In the genomic region with DNA sequence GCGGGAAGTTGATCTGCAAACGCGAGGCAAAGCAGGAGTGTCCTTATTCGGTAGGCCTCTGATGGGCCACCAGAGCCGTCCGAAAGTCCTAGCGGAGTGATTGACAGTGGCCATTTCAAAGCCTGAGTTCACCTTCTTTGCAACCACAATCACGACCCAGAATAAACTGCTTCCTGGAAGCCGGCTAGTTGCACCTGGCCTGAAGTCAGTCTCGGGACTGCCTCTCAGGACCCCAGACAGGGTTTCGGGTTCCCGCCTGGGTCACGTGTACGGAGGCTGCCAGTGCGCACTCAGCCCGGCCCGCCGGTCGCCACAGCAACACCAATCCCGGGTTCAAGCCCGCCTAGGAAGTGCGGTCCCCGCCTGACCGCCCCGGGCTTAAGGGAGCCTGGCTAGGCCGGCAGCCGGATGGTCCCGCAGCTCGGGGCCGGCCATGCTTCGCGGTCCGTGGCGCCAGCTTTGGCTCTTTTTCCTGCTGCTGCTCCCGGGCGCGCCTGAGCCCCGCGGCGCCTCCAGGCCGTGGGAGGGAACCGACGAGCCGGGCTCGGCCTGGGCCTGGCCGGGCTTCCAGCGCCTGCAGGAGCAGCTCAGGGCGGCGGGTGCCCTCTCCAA, we compare ENCODE assay signal across 1 cellular context.
TF ChIP-seq lines count a peak whose summit lies in the region.

A gene with protein sequence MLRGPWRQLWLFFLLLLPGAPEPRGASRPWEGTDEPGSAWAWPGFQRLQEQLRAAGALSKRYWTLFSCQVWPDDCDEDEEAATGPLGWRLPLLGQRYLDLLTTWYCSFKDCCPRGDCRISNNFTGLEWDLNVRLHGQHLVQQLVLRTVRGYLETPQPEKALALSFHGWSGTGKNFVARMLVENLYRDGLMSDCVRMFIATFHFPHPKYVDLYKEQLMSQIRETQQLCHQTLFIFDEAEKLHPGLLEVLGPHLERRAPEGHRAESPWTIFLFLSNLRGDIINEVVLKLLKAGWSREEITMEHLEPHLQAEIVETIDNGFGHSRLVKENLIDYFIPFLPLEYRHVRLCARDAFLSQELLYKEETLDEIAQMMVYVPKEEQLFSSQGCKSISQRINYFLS (plus strand): TSS at position 375 of the 612 bp plus-strand sequence. CDS start 59 bp downstream, at position 434.

TF ChIP-seq in K562, 482 proteins besides CTCF, POLR2A, EP300 and RAD21 (continued from another document and continues in another):
- TF ChIP-seq, protein P1, sequence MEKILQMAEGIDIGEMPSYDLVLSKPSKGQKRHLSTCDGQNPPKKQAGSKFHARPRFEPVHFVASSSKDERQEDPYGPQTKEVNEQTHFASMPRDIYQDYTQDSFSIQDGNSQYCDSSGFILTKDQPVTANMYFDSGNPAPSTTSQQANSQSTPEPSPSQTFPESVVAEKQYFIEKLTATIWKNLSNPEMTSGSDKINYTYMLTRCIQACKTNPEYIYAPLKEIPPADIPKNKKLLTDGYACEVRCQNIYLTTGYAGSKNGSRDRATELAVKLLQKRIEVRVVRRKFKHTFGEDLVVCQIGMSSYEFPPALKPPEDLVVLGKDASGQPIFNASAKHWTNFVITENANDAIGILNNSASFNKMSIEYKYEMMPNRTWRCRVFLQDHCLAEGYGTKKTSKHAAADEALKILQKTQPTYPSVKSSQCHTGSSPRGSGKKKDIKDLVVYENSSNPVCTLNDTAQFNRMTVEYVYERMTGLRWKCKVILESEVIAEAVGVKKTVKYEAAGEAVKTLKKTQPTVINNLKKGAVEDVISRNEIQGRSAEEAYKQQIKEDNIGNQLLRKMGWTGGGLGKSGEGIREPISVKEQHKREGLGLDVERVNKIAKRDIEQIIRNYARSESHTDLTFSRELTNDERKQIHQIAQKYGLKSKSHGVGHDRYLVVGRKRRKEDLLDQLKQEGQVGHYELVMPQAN (IDR thresholded peaks at IDR 0.05; ENCODE audit: borderline replicate concordance): peak; percentile 48; the same call in 1 of the 2 replicates
- TF ChIP-seq ZBTB8A (IDR thresholded peaks at IDR 0.05; ENCODE audit: partially characterized antibody) (no peak), EGR1 (conservative IDR thresholded peaks at IDR 0.05) (no peak), SUPT5H (IDR thresholded peaks at IDR 0.05) (peak; percentile 84), POLR2AphosphoS2 (IDR thresholded peaks at IDR 0.05; ENCODE audit: low read length) (no peak), GABPB2 (CRISPR knock-in tag; conservative IDR thresholded peaks at IDR 0.05) (no peak), FOXJ3 (CRISPR knock-in tag; IDR thresholded peaks at IDR 0.05) (no peak), ETV5 (CRISPR knock-in tag; IDR thresholded peaks at IDR 0.05; ENCODE audit: low read depth) (no peak), NCOA4 (IDR thresholded peaks at IDR 0.05; ENCODE audit: partially characterized antibody) (no peak), JUN (IDR thresholded peaks at IDR 0.05; ENCODE audit: borderline replicate concordance, low read depth, low read length) (0 out of 2 replicates have a peak, but pooled peaks have one; percentile 14), JUN (CRISPR knock-in tag; IDR thresholded peaks at IDR 0.05; ENCODE audit: borderline replicate concordance) (no peak), YBX1 (IDR thresholded peaks at IDR 0.05) (no peak), TAF1 (IDR thresholded peaks at IDR 0.05; ENCODE audit: control insufficient read depth, extremely low read depth, insufficient read depth, low read length, severe bottlenecking) (peak; percentile 67), SIN3B (IDR thresholded peaks at IDR 0.05; ENCODE audit: low read depth) (no peak; the same call in 1 of the 2 replicates), PHB (CRISPR knock-in tag; IDR thresholded peaks at IDR 0.05) (no peak), ZBTB7A (IDR thresholded peaks at IDR 0.05; ENCODE audit: borderline replicate concordance, control insufficient read depth, low read depth, low read length) (no peak; the same call in 1 of the 2 replicates), PURB (CRISPR knock-in tag; IDR thresholded peaks at IDR 0.05; ENCODE audit: low read depth) (no peak), PPARD (CRISPR knock-in tag; IDR thresholded peaks at IDR 0.05) (no peak), ZNF224 (CRISPR knock-in tag; IDR thresholded peaks at IDR 0.05) (no peak; the same call in 1 of the 2 replicates), MTA3 (IDR thresholded peaks at IDR 0.05; ENCODE audit: borderline replicate concordance) (peak; percentile 68), GATA2 (CRISPR knock-in tag; IDR thresholded peaks at IDR 0.05) (no peak), CHCHD3 (CRISPR knock-in tag; IDR thresholded peaks at IDR 0.05) (no peak), ZSCAN29 (IDR thresholded peaks at IDR 0.05) (no peak), HNRNPK (IDR thresholded peaks at IDR 0.05; ENCODE audit: low read depth, low read length, poor library complexity, severe bottlenecking) (no peak), PTRF (tag; IDR thresholded peaks at IDR 0.05) (no peak)
- TF ChIP-seq, protein P2, sequence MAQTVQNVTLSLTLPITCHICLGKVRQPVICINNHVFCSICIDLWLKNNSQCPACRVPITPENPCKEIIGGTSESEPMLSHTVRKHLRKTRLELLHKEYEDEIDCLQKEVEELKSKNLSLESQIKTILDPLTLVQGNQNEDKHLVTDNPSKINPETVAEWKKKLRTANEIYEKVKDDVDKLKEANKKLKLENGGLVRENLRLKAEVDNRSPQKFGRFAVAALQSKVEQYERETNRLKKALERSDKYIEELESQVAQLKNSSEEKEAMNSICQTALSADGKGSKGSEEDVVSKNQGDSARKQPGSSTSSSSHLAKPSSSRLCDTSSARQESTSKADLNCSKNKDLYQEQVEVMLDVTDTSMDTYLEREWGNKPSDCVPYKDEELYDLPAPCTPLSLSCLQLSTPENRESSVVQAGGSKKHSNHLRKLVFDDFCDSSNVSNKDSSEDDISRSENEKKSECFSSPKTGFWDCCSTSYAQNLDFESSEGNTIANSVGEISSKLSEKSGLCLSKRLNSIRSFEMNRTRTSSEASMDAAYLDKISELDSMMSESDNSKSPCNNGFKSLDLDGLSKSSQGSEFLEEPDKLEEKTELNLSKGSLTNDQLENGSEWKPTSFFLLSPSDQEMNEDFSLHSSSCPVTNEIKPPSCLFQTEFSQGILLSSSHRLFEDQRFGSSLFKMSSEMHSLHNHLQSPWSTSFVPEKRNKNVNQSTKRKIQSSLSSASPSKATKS (CRISPR knock-in tag; IDR thresholded peaks at IDR 0.05): no peak
- TF ChIP-seq, protein P3, sequence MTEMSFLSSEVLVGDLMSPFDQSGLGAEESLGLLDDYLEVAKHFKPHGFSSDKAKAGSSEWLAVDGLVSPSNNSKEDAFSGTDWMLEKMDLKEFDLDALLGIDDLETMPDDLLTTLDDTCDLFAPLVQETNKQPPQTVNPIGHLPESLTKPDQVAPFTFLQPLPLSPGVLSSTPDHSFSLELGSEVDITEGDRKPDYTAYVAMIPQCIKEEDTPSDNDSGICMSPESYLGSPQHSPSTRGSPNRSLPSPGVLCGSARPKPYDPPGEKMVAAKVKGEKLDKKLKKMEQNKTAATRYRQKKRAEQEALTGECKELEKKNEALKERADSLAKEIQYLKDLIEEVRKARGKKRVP (CRISPR knock-in tag; IDR thresholded peaks at IDR 0.05): no peak
- TF ChIP-seq, protein P4, sequence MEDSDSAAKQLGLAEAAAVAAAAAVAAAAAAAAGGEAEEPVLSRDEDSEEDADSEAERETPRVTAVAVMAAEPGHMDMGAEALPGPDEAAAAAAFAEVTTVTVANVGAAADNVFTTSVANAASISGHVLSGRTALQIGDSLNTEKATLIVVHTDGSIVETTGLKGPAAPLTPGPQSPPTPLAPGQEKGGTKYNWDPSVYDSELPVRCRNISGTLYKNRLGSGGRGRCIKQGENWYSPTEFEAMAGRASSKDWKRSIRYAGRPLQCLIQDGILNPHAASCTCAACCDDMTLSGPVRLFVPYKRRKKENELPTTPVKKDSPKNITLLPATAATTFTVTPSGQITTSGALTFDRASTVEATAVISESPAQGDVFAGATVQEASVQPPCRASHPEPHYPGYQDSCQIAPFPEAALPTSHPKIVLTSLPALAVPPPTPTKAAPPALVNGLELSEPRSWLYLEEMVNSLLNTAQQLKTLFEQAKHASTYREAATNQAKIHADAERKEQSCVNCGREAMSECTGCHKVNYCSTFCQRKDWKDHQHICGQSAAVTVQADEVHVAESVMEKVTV (CRISPR knock-in tag; IDR thresholded peaks at IDR 0.05): no peak
- TF ChIP-seq, protein P5, sequence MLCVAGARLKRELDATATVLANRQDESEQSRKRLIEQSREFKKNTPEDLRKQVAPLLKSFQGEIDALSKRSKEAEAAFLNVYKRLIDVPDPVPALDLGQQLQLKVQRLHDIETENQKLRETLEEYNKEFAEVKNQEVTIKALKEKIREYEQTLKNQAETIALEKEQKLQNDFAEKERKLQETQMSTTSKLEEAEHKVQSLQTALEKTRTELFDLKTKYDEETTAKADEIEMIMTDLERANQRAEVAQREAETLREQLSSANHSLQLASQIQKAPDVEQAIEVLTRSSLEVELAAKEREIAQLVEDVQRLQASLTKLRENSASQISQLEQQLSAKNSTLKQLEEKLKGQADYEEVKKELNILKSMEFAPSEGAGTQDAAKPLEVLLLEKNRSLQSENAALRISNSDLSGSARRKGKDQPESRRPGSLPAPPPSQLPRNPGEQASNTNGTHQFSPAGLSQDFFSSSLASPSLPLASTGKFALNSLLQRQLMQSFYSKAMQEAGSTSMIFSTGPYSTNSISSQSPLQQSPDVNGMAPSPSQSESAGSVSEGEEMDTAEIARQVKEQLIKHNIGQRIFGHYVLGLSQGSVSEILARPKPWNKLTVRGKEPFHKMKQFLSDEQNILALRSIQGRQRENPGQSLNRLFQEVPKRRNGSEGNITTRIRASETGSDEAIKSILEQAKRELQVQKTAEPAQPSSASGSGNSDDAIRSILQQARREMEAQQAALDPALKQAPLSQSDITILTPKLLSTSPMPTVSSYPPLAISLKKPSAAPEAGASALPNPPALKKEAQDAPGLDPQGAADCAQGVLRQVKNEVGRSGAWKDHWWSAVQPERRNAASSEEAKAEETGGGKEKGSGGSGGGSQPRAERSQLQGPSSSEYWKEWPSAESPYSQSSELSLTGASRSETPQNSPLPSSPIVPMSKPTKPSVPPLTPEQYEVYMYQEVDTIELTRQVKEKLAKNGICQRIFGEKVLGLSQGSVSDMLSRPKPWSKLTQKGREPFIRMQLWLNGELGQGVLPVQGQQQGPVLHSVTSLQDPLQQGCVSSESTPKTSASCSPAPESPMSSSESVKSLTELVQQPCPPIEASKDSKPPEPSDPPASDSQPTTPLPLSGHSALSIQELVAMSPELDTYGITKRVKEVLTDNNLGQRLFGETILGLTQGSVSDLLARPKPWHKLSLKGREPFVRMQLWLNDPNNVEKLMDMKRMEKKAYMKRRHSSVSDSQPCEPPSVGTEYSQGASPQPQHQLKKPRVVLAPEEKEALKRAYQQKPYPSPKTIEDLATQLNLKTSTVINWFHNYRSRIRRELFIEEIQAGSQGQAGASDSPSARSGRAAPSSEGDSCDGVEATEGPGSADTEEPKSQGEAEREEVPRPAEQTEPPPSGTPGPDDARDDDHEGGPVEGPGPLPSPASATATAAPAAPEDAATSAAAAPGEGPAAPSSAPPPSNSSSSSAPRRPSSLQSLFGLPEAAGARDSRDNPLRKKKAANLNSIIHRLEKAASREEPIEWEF (CRISPR knock-in tag; IDR thresholded peaks at IDR 0.05): no peak
- TF ChIP-seq, protein P6, sequence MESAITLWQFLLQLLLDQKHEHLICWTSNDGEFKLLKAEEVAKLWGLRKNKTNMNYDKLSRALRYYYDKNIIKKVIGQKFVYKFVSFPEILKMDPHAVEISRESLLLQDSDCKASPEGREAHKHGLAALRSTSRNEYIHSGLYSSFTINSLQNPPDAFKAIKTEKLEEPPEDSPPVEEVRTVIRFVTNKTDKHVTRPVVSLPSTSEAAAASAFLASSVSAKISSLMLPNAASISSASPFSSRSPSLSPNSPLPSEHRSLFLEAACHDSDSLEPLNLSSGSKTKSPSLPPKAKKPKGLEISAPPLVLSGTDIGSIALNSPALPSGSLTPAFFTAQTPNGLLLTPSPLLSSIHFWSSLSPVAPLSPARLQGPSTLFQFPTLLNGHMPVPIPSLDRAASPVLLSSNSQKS (CRISPR knock-in tag; IDR thresholded peaks at IDR 0.05): no peak
- TF ChIP-seq, protein P7, sequence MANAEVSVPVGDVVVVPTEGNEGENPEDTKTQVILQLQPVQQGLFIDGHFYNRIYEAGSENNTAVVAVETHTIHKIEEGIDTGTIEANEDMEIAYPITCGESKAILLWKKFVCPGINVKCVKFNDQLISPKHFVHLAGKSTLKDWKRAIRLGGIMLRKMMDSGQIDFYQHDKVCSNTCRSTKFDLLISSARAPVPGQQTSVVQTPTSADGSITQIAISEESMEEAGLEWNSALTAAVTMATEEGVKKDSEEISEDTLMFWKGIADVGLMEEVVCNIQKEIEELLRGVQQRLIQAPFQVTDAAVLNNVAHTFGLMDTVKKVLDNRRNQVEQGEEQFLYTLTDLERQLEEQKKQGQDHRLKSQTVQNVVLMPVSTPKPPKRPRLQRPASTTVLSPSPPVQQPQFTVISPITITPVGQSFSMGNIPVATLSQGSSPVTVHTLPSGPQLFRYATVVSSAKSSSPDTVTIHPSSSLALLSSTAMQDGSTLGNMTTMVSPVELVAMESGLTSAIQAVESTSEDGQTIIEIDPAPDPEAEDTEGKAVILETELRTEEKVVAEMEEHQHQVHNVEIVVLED (CRISPR knock-in tag; IDR thresholded peaks at IDR 0.05): no peak
- TF ChIP-seq, protein P8, sequence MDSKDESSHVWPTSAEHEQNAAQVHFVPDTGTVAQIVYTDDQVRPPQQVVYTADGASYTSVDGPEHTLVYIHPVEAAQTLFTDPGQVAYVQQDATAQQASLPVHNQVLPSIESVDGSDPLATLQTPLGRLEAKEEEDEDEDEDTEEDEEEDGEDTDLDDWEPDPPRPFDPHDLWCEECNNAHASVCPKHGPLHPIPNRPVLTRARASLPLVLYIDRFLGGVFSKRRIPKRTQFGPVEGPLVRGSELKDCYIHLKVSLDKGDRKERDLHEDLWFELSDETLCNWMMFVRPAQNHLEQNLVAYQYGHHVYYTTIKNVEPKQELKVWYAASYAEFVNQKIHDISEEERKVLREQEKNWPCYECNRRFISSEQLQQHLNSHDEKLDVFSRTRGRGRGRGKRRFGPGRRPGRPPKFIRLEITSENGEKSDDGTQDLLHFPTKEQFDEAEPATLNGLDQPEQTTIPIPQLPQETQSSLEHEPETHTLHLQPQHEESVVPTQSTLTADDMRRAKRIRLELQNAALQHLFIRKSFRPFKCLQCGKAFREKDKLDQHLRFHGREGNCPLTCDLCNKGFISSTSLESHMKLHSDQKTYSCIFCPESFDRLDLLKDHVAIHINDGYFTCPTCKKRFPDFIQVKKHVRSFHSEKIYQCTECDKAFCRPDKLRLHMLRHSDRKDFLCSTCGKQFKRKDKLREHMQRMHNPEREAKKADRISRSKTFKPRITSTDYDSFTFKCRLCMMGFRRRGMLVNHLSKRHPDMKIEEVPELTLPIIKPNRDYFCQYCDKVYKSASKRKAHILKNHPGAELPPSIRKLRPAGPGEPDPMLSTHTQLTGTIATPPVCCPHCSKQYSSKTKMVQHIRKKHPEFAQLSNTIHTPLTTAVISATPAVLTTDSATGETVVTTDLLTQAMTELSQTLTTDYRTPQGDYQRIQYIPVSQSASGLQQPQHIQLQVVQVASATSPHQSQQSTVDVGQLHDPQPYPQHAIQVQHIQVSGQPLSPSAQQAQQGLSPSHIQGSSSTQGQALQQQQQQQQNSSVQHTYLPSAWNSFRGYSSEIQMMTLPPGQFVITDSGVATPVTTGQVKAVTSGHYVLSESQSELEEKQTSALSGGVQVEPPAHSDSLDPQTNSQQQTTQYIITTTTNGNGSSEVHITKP (IDR thresholded peaks at IDR 0.05; ENCODE audit: partially characterized antibody): no peak
- TF ChIP-seq, protein P9, sequence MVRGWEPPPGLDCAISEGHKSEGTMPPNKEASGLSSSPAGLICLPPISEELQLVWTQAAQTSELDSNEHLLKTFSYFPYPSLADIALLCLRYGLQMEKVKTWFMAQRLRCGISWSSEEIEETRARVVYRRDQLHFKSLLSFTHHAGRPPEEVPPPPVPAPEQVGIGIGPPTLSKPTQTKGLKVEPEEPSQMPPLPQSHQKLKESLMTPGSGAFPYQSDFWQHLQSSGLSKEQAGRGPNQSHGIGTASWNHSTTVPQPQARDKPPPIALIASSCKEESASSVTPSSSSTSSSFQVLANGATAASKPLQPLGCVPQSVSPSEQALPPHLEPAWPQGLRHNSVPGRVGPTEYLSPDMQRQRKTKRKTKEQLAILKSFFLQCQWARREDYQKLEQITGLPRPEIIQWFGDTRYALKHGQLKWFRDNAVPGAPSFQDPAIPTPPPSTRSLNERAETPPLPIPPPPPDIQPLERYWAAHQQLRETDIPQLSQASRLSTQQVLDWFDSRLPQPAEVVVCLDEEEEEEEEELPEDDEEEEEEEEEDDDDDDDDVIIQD (CRISPR knock-in tag; IDR thresholded peaks at IDR 0.05): no peak
